Comparison of ENCODE assay signal across 1 cellular context in the genomic region with DNA sequence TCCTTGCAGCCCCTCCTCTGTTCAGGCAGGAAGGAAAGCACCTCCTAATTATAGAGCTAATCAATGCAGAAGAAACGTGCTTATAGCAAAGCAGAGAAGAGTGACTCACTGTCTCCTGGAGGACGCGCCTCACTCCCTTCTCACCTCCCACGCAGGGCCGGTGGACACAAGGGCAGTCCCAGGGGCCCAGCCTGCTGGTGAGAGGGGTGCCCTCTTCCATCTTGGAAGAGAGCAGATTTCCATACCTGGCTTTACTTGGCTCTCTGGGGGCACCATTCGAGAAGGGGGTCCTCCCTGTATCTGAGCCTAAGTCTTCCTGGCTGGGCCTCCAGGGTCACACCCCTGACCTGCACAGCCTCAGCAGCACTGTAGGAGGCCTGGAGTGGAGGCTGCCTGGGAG.
TF ChIP-seq lines count a peak whose summit lies in the region.

No MANE protein-coding gene starts in this region.

TF ChIP-seq in SK-N-SH treated with all-trans-retinoic acid at 6 μM for 48 hours, 23 proteins besides CTCF, POLR2A, EP300 and RAD21 (continued from another document):
- TF ChIP-seq ZNF8 (CRISPR knock-in tag; IDR thresholded peaks at IDR 0.05) (no peak), TCF4 (CRISPR knock-in tag; IDR thresholded peaks at IDR 0.05; ENCODE audit: borderline replicate concordance) (no peak), BACH2 (CRISPR knock-in tag; IDR thresholded peaks at IDR 0.05; ENCODE audit: borderline replicate concordance) (no peak)
- TF ChIP-seq, protein P1, sequence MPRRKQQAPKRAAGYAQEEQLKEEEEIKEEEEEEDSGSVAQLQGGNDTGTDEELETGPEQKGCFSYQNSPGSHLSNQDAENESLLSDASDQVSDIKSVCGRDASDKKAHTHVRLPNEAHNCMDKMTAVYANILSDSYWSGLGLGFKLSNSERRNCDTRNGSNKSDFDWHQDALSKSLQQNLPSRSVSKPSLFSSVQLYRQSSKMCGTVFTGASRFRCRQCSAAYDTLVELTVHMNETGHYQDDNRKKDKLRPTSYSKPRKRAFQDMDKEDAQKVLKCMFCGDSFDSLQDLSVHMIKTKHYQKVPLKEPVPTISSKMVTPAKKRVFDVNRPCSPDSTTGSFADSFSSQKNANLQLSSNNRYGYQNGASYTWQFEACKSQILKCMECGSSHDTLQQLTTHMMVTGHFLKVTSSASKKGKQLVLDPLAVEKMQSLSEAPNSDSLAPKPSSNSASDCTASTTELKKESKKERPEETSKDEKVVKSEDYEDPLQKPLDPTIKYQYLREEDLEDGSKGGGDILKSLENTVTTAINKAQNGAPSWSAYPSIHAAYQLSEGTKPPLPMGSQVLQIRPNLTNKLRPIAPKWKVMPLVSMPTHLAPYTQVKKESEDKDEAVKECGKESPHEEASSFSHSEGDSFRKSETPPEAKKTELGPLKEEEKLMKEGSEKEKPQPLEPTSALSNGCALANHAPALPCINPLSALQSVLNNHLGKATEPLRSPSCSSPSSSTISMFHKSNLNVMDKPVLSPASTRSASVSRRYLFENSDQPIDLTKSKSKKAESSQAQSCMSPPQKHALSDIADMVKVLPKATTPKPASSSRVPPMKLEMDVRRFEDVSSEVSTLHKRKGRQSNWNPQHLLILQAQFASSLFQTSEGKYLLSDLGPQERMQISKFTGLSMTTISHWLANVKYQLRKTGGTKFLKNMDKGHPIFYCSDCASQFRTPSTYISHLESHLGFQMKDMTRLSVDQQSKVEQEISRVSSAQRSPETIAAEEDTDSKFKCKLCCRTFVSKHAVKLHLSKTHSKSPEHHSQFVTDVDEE (CRISPR knock-in tag; IDR thresholded peaks at IDR 0.05) = no peak
